ENCODE assay signal across 25 cellular contexts in the genomic region with DNA sequence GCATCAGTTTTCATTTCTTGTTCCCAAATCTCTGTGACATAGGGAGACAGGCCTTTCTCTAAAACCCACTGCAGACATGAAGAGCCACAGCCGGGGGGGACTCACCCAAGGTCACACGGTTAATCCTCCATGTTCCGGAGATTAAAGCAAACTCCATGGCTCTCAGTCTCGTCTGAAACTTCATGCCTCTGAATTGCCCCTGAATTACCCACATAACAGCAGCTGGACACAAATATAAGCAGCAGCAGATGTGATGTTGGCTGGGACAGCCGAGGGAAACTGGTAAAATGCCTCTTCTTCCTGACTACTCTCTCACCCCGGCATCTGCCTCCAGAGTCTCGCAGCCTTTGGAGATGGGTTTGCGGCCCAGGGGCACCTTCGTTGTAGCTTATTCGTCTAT.
DNase-seq lines count a peak whose midpoint lies in the region; ATAC-seq and TF ChIP-seq lines count a peak whose summit lies in the region.
"Had no signal": no experiment of that assay in that cellular context is flagged by ENCODE, and none has a peak within 500 bp of the region (broad histone marks: within the 10 kb centered on the region; RNA-seq: fewer than 3 reads in every experiment).

No MANE protein-coding gene starts in this region.

- no peak overlapping the region for H3K27ac Mint-ChIP-seq in chondrocyte (ENCODE audit: unreplicated experiment)
- H3K27ac Mint-ChIP-seq: CD4-positive, CD25-positive, alpha-beta regulatory T cell; CD8-positive, alpha-beta memory T cell had no signal

- no peaks in the 10 kb centered on the region for H3K4me1 Mint-ChIP-seq in chondrocyte (ENCODE audit: low read depth)
- H3K4me1 Mint-ChIP-seq: CD14-positive monocyte had no signal

- TF ChIP-seq CTCF in RWPE2 (IDR thresholded peaks at IDR 0.05; ENCODE audit: poor library complexity, severe bottlenecking) (no peak), chondrocyte (IDR thresholded peaks at IDR 0.05) (no peak)

- no peaks in the 10 kb centered on the region for H3K4me1 ChIP-seq in RWPE2 (ENCODE audit: insufficient read depth, poor library complexity, severe bottlenecking)
- peaks cover 31% of the 10 kb centered on the region for H3K4me1 ChIP-seq in SJCRH30
- H3K4me1 ChIP-seq: BE2C had no signal

- H3K4me3 ChIP-seq in RWPE2 (ENCODE audit: severe bottlenecking) (no peak overlapping the region), SJCRH30 (no peak overlapping the region)
- H3K4me3 ChIP-seq: BLaER1, GM12878 had no signal

- H3K9me3 Mint-ChIP-seq in chondrocyte (ENCODE audit: low read depth): no peaks in the 10 kb centered on the region

- DNase-seq in activated CD4-positive, CD25-positive, alpha-beta regulatory T cell treated with anti-CD3 and anti-CD28 coated beads, Interleukin-2, amount 50 U/mL, for 72 hours: peak; percentile 24
- peak; percentile 6 for DNase-seq in RWPE2 (ENCODE audit: low spot score)
- peak; percentile 92 to 99 for DNase-seq in SJCRH30
- DNase-seq in chondrocyte (ENCODE audit: low spot score): peak; percentile 58
- DNase-seq in activated naive CD4-positive, alpha-beta T cell treated with anti-CD3 and anti-CD28 coated beads, Interleukin-2, amount 50 U/mL, for 16 hours: no peak
- DNase-seq: 8988T; ACHN; BE2C; C1 segment of cervical spinal cord; CD4-positive, alpha-beta memory T cell; CD4-positive, CD25-positive, alpha-beta regulatory T cell; CD8-positive, alpha-beta memory T cell; COR-L47; DMS153; DMS53; DMS79; DND-41; EL; GDM1 had no signal

- peaks cover 28% of the 10 kb centered on the region for H3K27me3 Mint-ChIP-seq in chondrocyte (ENCODE audit: low read depth)

- no peaks in the 10 kb centered on the region for H3K36me3 Mint-ChIP-seq in chondrocyte (ENCODE audit: low read depth)
- H3K36me3 Mint-ChIP-seq: CD14-positive monocyte; CD4-positive, alpha-beta memory T cell; CD4-positive, CD25-positive, alpha-beta regulatory T cell; CD8-positive, alpha-beta memory T cell had no signal

- H3K27ac ChIP-seq in RWPE2 (ENCODE audit: poor library complexity, severe bottlenecking): no peak overlapping the region
- H3K27ac ChIP-seq in SJCRH30: peak overlapping the region; percentile 94
- H3K27ac ChIP-seq: BLaER1 had no signal

- H3K27me3 ChIP-seq in RWPE2 (ENCODE audit: insufficient read depth, poor library complexity, severe bottlenecking): no peaks in the 10 kb centered on the region
- no peaks in the 10 kb centered on the region for H3K27me3 ChIP-seq in SJCRH30
- H3K27me3 ChIP-seq: BE2C, BLaER1 had no signal

- no peak for ATAC-seq in activated CD4-positive, CD25-positive, alpha-beta regulatory T cell treated with anti-CD3 and anti-CD28 coated beads, Interleukin-2, amount 50 U/mL, for 24 hours
- no peak for ATAC-seq in RWPE2 (ENCODE audit: low read depth)
- no peak for ATAC-seq in HG03439 (IDR thresholded peaks at IDR 0.05; ENCODE audit: unreplicated experiment)
- no peak for ATAC-seq in HG03025 (IDR thresholded peaks at IDR 0.05; ENCODE audit: low FRiP score, unreplicated experiment)
- ATAC-seq: GM12878 had no signal

- H3K36me3 ChIP-seq in RWPE2 (ENCODE audit: low read depth): no peaks in the 10 kb centered on the region
- H3K36me3 ChIP-seq in SJCRH30: no peaks in the 10 kb centered on the region
- H3K36me3 ChIP-seq: BE2C, BLaER1 had no signal

- no peak overlapping the region for H3K4me3 Mint-ChIP-seq in chondrocyte (ENCODE audit: unreplicated experiment)
- H3K4me3 Mint-ChIP-seq: CD4-positive, alpha-beta memory T cell; CD4-positive, CD25-positive, alpha-beta regulatory T cell; CD8-positive, alpha-beta memory T cell had no signal

- H3K9me3 ChIP-seq in RWPE2 (ENCODE audit: severe bottlenecking) (peaks cover 2% of the 10 kb centered on the region), SJCRH30 (replicated peaks) (no peaks in the 10 kb centered on the region)
- H3K9me3 ChIP-seq: BE2C, BLaER1 had no signal
